Comparison of ENCODE assay signal across 1 cellular context in genomic region chr18:62938006-62938405, GRCh38.
TF ChIP-seq lines count a peak whose summit lies in the region.

No MANE protein-coding gene starts in this region.

TF ChIP-seq in GM12878, 131 proteins besides CTCF, POLR2A, EP300 and RAD21 (continued from another document):
- no peak for TF ChIP-seq RB1 (IDR thresholded peaks at IDR 0.05; ENCODE audit: borderline replicate concordance)
- TF ChIP-seq CUX1 (IDR thresholded peaks at IDR 0.05; ENCODE audit: insufficient replicate concordance, low read depth, low read length): no peak
- no peak for TF ChIP-seq BACH1 (IDR thresholded peaks at IDR 0.05; ENCODE audit: borderline replicate concordance)
- TF ChIP-seq, protein P1, sequence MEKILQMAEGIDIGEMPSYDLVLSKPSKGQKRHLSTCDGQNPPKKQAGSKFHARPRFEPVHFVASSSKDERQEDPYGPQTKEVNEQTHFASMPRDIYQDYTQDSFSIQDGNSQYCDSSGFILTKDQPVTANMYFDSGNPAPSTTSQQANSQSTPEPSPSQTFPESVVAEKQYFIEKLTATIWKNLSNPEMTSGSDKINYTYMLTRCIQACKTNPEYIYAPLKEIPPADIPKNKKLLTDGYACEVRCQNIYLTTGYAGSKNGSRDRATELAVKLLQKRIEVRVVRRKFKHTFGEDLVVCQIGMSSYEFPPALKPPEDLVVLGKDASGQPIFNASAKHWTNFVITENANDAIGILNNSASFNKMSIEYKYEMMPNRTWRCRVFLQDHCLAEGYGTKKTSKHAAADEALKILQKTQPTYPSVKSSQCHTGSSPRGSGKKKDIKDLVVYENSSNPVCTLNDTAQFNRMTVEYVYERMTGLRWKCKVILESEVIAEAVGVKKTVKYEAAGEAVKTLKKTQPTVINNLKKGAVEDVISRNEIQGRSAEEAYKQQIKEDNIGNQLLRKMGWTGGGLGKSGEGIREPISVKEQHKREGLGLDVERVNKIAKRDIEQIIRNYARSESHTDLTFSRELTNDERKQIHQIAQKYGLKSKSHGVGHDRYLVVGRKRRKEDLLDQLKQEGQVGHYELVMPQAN (conservative IDR thresholded peaks at IDR 0.05): no peak
- TF ChIP-seq NRF1 (conservative IDR thresholded peaks at IDR 0.05; ENCODE audit: low read depth, low read length): no peak
- TF ChIP-seq NR2C2 (IDR thresholded peaks at IDR 0.05; ENCODE audit: borderline replicate concordance, control insufficient read depth, insufficient read length, low read depth): no peak
- TF ChIP-seq SPI1 (IDR thresholded peaks at IDR 0.05; ENCODE audit: borderline replicate concordance, insufficient read depth, low read depth, low read length): no peak
- TF ChIP-seq CHD4 (IDR thresholded peaks at IDR 0.05): no peak
- no peak for TF ChIP-seq EGR1 (IDR thresholded peaks at IDR 0.05; ENCODE audit: borderline replicate concordance in 1 of 2, low read depth in 2 of 2, low read length in 2 of 2)
TF ChIP-seq in GM12878: peak in this region for 0.
